Comparison of ENCODE assay signal across 10 cellular contexts in genomic region chr1:1631793-1632420, GRCh38. TPM values are rescaled to one million over a fixed set of nuclear protein-coding genes. Genes with fewer than 3 reads are reported as not detected.
A peak's percentile ranks its signal among the peaks of the same experiment; 100 is the strongest.
DNase-seq lines count a peak whose midpoint lies in the region; ATAC-seq and TF ChIP-seq lines count a peak whose summit lies in the region.
"Had no signal": no experiment of that assay in that cellular context is flagged by ENCODE, and none has a peak within 500 bp of the region (broad histone marks: within the 10 kb centered on the region; RNA-seq: fewer than 3 reads in every experiment).

TSS of gene MMP23B (plus strand) at chr1:1632173. CDS start at chr1:1632219, 46 bp downstream.

- H3K4me3 Mint-ChIP-seq in CD4-positive, alpha-beta T cell = peak within 1 kb of the TSS; percentile 71

- H3K79me1 ChIP-seq in neuronal stem cell (ENCODE audit: low read depth, low read length) = peaks cover 3% of the 10 kb centered on the region

- no peak within 1 kb of the TSS for H3K4ac ChIP-seq in neuronal stem cell (ENCODE audit: low read length)

- no peaks in the 10 kb centered on the region for H3K9me3 Mint-ChIP-seq in CD4-positive, alpha-beta T cell
- H3K9me3 Mint-ChIP-seq: activated naive CD4-positive, alpha-beta T cell treated with anti-CD3 and anti-CD28 coated beads, Interleukin-2, amount 50 U/mL, for 72 hours had no signal

- H3K4me3 ChIP-seq in NB4 (ENCODE audit: low read depth, low read length) = no peak within 1 kb of the TSS
- peak within 1 kb of the TSS in 1 of 2 donors; percentile 74 for H3K4me3 ChIP-seq in neuronal stem cell (ENCODE audit: low read length in 2 of 2)

- peaks cover 5% of the 10 kb centered on the region for H3K27me3 Mint-ChIP-seq in CD4-positive, alpha-beta T cell

- no peak within 1 kb of the TSS for H4K91ac ChIP-seq in neuronal stem cell (ENCODE audit: low read depth, low read length, poor library complexity)

- no peak within 1 kb of the TSS for H3K27ac ChIP-seq in CD4-positive, alpha-beta T cell (ENCODE audit: low read depth, low read length)
- H3K27ac ChIP-seq in neuronal stem cell (replicated peaks; ENCODE audit: low read length) = no peak within 1 kb of the TSS

- POLR2A ChIA-PET in CD4-positive, alpha-beta T cell (lab: Charles Lee) = interaction anchor here (1.2 to 4.7 kb wide), 2 partner anchors 17 to 25 kb away, joined by 3 to 137 read pairs; partner anchors contain the start of gene MIB2

- no peak for DNase-seq in CD4-positive, alpha-beta T cell
- DNase-seq in NB4 (ENCODE audit: low read depth) (peak; percentile 38), Right ventricle myocardium superior (no peak), neuronal stem cell (ENCODE audit: low spot score) (no peak), GM19240 (ENCODE audit: insufficient read length, low spot score) (no peak), HCEC 1CT (no peak), GDM1 (lab: John Stamatoyannopoulos, UW) (no peak)

- CTCF ChIA-PET in CD4-positive, alpha-beta T cell (lab: Charles Lee) = no interaction called here

- peak within 1 kb of the TSS; percentile 49 for H3K4me2 ChIP-seq in neuronal stem cell (ENCODE audit: insufficient read depth, low read length, poor library complexity, severe bottlenecking)

- no peaks in the 10 kb centered on the region for H3K9me3 ChIP-seq in CD4-positive, alpha-beta T cell (ENCODE audit: control insufficient read depth, low read length)
- H3K9me3 ChIP-seq in neuronal stem cell (replicated peaks in 1 of 2; ENCODE audit: control insufficient read depth in 2 of 2, insufficient read depth in 1 of 2, low read depth in 1 of 2, low read length in 2 of 2) = no peaks in the 10 kb centered on the region

- H3K36me3 ChIP-seq in neuronal stem cell (replicated peaks in 1 of 2; ENCODE audit: control insufficient read depth in 2 of 2, insufficient read depth in 2 of 2, low read length in 2 of 2) = peaks cover 4 to 8% of the 10 kb centered on the region in 2 donors

- peak within 1 kb of the TSS; percentile 81 for H2BK15ac ChIP-seq in neuronal stem cell (ENCODE audit: low read length)

- ATAC-seq in CD4-positive, alpha-beta T cell (ENCODE audit: poor library complexity) = no peak
- ATAC-seq in Right ventricle myocardium superior (ENCODE audit: poor library complexity) (peak; percentile 4), HG03457 (IDR thresholded peaks at IDR 0.05; ENCODE audit: unreplicated experiment) (no peak)
- ATAC-seq: activated naive CD4-positive, alpha-beta T cell treated with anti-CD3 and anti-CD28 coated beads, Interleukin-2, amount 50 U/mL, for 72 hours had no signal

- H2BK5ac ChIP-seq in neuronal stem cell (ENCODE audit: low read length) = peak within 1 kb of the TSS; percentile 93

- no peaks in the 10 kb centered on the region for H3K27me3 ChIP-seq in CD4-positive, alpha-beta T cell (ENCODE audit: control insufficient read depth, insufficient read depth, low read length)
- peaks cover 0 to 39% (median 18%) of the 10 kb centered on the region in 3 experiments for H3K27me3 ChIP-seq in neuronal stem cell (ENCODE audit: control insufficient read depth in 3 of 3, insufficient read depth in 3 of 3, low read depth in 1 of 3, low read length in 3 of 3)

- no peak within 1 kb of the TSS for H2BK120ac ChIP-seq in neuronal stem cell (ENCODE audit: low read depth, low read length)

- H2BK12ac ChIP-seq in neuronal stem cell (ENCODE audit: low read length) = no peak within 1 kb of the TSS

- H3K36me3 Mint-ChIP-seq in CD4-positive, alpha-beta T cell (ENCODE audit: low read depth) = peaks cover 3% of the 10 kb centered on the region

- peak within 1 kb of the TSS; percentile 17 for H4K8ac ChIP-seq in neuronal stem cell (ENCODE audit: low read depth, low read length)

- peak within 1 kb of the TSS; percentile 84 for H2AK5ac ChIP-seq in neuronal stem cell (ENCODE audit: low read depth, low read length)

- H3K23ac ChIP-seq in neuronal stem cell (ENCODE audit: low read depth, low read length, poor library complexity) = peak within 1 kb of the TSS; percentile 80

- no peak within 1 kb of the TSS for H3K14ac ChIP-seq in neuronal stem cell (ENCODE audit: low read length)

- intact Hi-C loops in CD4-positive, alpha-beta T cell (cut with DNase I, micrococcal nuclease) = loop anchor here (2.0 to 10.0 kb wide), 3 partner anchors 17 to 763 kb away; partner anchors contain the start of genes MIB2 (in 2 of the 2), CDK11B (in 1 of the 2), MORN1 (in 1 of the 2) and RER1 (in 1 of the 2)
- intact Hi-C loops in Right ventricle myocardium superior (cut with DNase I) = no loop called here

- peaks cover 9% of the 10 kb centered on the region for H3K4me1 Mint-ChIP-seq in CD4-positive, alpha-beta T cell (ENCODE audit: low read depth)

- peak within 1 kb of the TSS; percentile 95 for H3K18ac ChIP-seq in neuronal stem cell (ENCODE audit: low read length)

- no CpG with 5 or more reads among the region's 48 CpGs for WGBS in neuronal stem cell (ENCODE audit: extremely low coverage in 2 of 2, insufficient read length in 2 of 2, insufficient replicate concordance in 1 of 2), 2 donors

- TF ChIP-seq POLR2A in NB4 (IDR thresholded peaks at IDR 0.05; ENCODE audit: extremely low read depth, insufficient read length) = no peak

- H3K9ac ChIP-seq in neuronal stem cell (ENCODE audit: low read depth, low read length, poor library complexity) = peak within 1 kb of the TSS; percentile 44

- no peak within 1 kb of the TSS for H3K27ac Mint-ChIP-seq in CD4-positive, alpha-beta T cell

- no peak for TF ChIP-seq CTCF in CD4-positive, alpha-beta T cell (IDR thresholded peaks at IDR 0.05)
- TF ChIP-seq CTCF in NB4 (IDR thresholded peaks at IDR 0.05; ENCODE audit: low read depth, low read length) = no peak

- peak within 1 kb of the TSS; percentile 82 for H2AFZ ChIP-seq in neuronal stem cell (ENCODE audit: low read length)

- H3K4me1 ChIP-seq in neuronal stem cell (ENCODE audit: control insufficient read depth in 2 of 2, insufficient read depth in 1 of 2, low read depth in 1 of 2, low read length in 2 of 2) = no peaks in the 10 kb centered on the region

RNA-seq across cellular contexts. Expression of gene MMP23B, which starts in this region (rescaled TPM):
- total RNA-seq in CD4-positive, alpha-beta T cell = 1 to 10 TPM; 3.0 to 3.7 TPM
- total RNA-seq in Right ventricle myocardium superior = 25.1 TPM
- 11.0 TPM for polyA plus RNA-seq in neuronal stem cell (2013, experiment 1 of 2)
- 10.6 TPM for polyA plus RNA-seq in neuronal stem cell (2013, experiment 2 of 2)
- polyA plus RNA-seq: keratinocyte had no signal
